ENCODE assay signal across 22 cellular contexts in genomic region chr10:4813496-4813895, GRCh38. TPM values are rescaled to one million over a fixed set of nuclear protein-coding genes. Genes with fewer than 3 reads are reported as not detected.
DNase-seq lines count a peak whose midpoint lies in the region; ATAC-seq, FAIRE-seq and TF ChIP-seq lines count a peak whose summit lies in the region.
"Had no signal": no experiment of that assay in that cellular context is flagged by ENCODE, and none has a peak within 500 bp of the region (broad histone marks: within the 10 kb centered on the region; RNA-seq: fewer than 3 reads in every experiment).

No MANE protein-coding gene starts in this region.

- POLR2A ChIA-PET in A549 (lab: Yijun Ruan, JAX) = no interaction called here
- POLR2A ChIA-PET in PC-3 (lab: Charles Lee; ENCODE audit: unreplicated experiment) = no interaction called here

- WGBS in A549 (ENCODE audit: missing lambda C conversion rate) = 65% methylated on average over 5 of the region's 5 CpGs

- H3K9ac ChIP-seq in PC-3 (ENCODE audit: low read length) = no peak overlapping the region
- H3K9ac ChIP-seq: BLaER1 treated with 17β-estradiol and CSF1 and Interleukin-3, amounts not matched to agents 10 nM and 100 nM had no signal

- ATAC-seq in A549 (no peak), PC-3 (no peak)
- ATAC-seq in activated CD4-positive, CD25-positive, alpha-beta regulatory T cell treated with anti-CD3 and anti-CD28 coated beads, Interleukin-2, amount 50 U/mL, for 24 hours = no peak
- ATAC-seq: Right ventricle myocardium inferior had no signal

- FAIRE-seq in A549 (lab: Jason Lieb, UNC) = no peak
- FAIRE-seq: A204.1, GM12892, H1 had no signal

- H3K79me2 ChIP-seq in PC-3 (ENCODE audit: low read length) = no peaks in the 10 kb centered on the region

- H3K9me3 ChIP-seq in A549 = no peaks in the 10 kb centered on the region
- H3K9me3 ChIP-seq in PC-3 (ENCODE audit: low read length) = no peaks in the 10 kb centered on the region
- H3K9me3 ChIP-seq: BLaER1 treated with 17β-estradiol and CSF1 and Interleukin-3, amounts not matched to agents 10 nM and 100 nM had no signal

- H3K9me2 ChIP-seq in PC-3 (replicated peaks; ENCODE audit: low read length) = no peaks in the 10 kb centered on the region

- H3K4me1 ChIP-seq in A549 (peaks cover 50% of the 10 kb centered on the region), PC-3 (ENCODE audit: insufficient read depth, low read length) (peaks cover 13% of the 10 kb centered on the region)

- no peak for TF ChIP-seq RAD21 in A549 (conservative IDR thresholded peaks at IDR 0.05 in 1 of 2, IDR thresholded peaks at IDR 0.05 in 1 of 2)

- TF ChIP-seq POLR2A in A549 (IDR thresholded peaks at IDR 0.05; ENCODE audit: low read length) = no peak

- TF ChIP-seq EP300 in A549 (IDR thresholded peaks at IDR 0.05) = no peak

- CTCF ChIA-PET in A549 (lab: Yijun Ruan, JAX) = interaction anchor here (0.6 to 5.1 kb wide), 15 partner anchors 12 to 1644 kb away, joined by 3 to 77 read pairs (median 10); partner anchors contain the start of gene AKR1E2
- CTCF ChIA-PET in PC-3 (lab: Charles Lee) = no interaction called here

- peak overlapping the region; percentile 79 to 83 for H3K27ac ChIP-seq in A549
- peak overlapping the region; percentile 44 for H3K27ac ChIP-seq in PC-3 (ENCODE audit: low read length)
- H3K27ac ChIP-seq: SK-N-MC had no signal

- intact Hi-C loops in PC-3 (cut with micrococcal nuclease) = no loop called here

- no peak for DNase-seq in A549 (ENCODE audit: low read depth in 1 of 2, low spot score in 1 of 2)
- DNase-seq in PC-3 = no peak
- DNase-seq in astrocyte of the hippocampus (ENCODE audit: low read depth, low spot score) = peak; percentile 12
- DNase-seq in kidney tubule cell (ENCODE audit: low spot score) = peak; percentile 36
- DNase-seq in GM13976 (ENCODE audit: low spot score) = no peak
- DNase-seq in HK-2 (ENCODE audit: unreplicated experiment) = no peak
- DNase-seq in RPMI8226 = no peak
- DNase-seq: CD8-positive, alpha-beta memory T cell; KG1; NCI-H1417 treated with DMSO at 0.1 percent for 48 hours; NCI-H187 treated with DMSO at 0.1 percent for 48 hours; NCI-H2227 treated with DMSO at 0.1 percent for 48 hours; NCI-H510A treated with DMSO at 0.1 percent for 48 hours; NCI-H774 had no signal

- TF ChIP-seq CTCF in A549 (IDR thresholded peaks at IDR 0.05) (no peak), PC-3 (conservative IDR thresholded peaks at IDR 0.05; ENCODE audit: low read depth, low read length) (no peak), GM13976 (IDR thresholded peaks at IDR 0.05; ENCODE audit: borderline replicate concordance, control extremely low read depth, extremely low read depth, insufficient read depth, missing control alignments) (no peak)

- in situ Hi-C loops in GM13976 (cut with MboI; ENCODE audit: low sequenced_read_pairs, unreplicated experiment) = no loop called here

- H3K36me3 ChIP-seq in PC-3 (ENCODE audit: low read depth, low read length) = no peaks in the 10 kb centered on the region
- H3K36me3 ChIP-seq: BLaER1 treated with 17β-estradiol and CSF1 and Interleukin-3, amounts not matched to agents 10 nM and 100 nM had no signal

- H3K4me2 ChIP-seq in A549 (peak overlapping the region; percentile 70; the same call in 2 of the 3 replicates), PC-3 (ENCODE audit: low read length) (no peak overlapping the region)

- TSS peak; percentile 26 for BruUV-seq in PC-3 (replicated peaks; lab: Mats Ljungman, UMichigan)

- no peak overlapping the region for H2AFZ ChIP-seq in PC-3 (ENCODE audit: low read length)

- H3K27me3 ChIP-seq in PC-3 (ENCODE audit: low read length) = no peaks in the 10 kb centered on the region
- H3K27me3 ChIP-seq: BLaER1 treated with 17β-estradiol and CSF1 and Interleukin-3, amounts not matched to agents 10 nM and 100 nM had no signal

- H3K4me3 ChIP-seq in A549 (no peak overlapping the region), PC-3 (ENCODE audit: low read length) (no peak overlapping the region)
- H3K4me3 ChIP-seq: BLaER1 treated with 17β-estradiol and CSF1 and Interleukin-3, amounts not matched to agents 10 nM and 100 nM; SK-N-MC had no signal

- H3F3A ChIP-seq in PC-3 (ENCODE audit: low read length, unreplicated experiment) = no peaks in the 10 kb centered on the region

- no peaks in the 10 kb centered on the region for H4K20me1 ChIP-seq in PC-3 (ENCODE audit: low read length)
- H4K20me1 ChIP-seq: BLaER1 treated with 17β-estradiol and CSF1 and Interleukin-3, amounts not matched to agents 10 nM and 100 nM had no signal

TF ChIP-seq in A549, 52 proteins besides CTCF, POLR2A, EP300 and RAD21:
- TF ChIP-seq HEYL (CRISPR knock-in tag; IDR thresholded peaks at IDR 0.05) = no peak
- no peak for TF ChIP-seq TFCP2L1 (CRISPR knock-in tag; IDR thresholded peaks at IDR 0.05)
- no peak for TF ChIP-seq BHLHE40 (IDR thresholded peaks at IDR 0.05; ENCODE audit: low read depth, low read length)
- TF ChIP-seq EHF (CRISPR knock-in tag; IDR thresholded peaks at IDR 0.05) = no peak
- TF ChIP-seq NPAS2 (CRISPR knock-in tag; IDR thresholded peaks at IDR 0.05; ENCODE audit: borderline replicate concordance) = no peak
- TF ChIP-seq PBX3 (IDR thresholded peaks at IDR 0.05) = no peak
- TF ChIP-seq RARB (CRISPR knock-in tag; IDR thresholded peaks at IDR 0.05) = no peak

RNA-seq across cellular contexts. Expression of gene AKR1E2, which starts 12.5 kb away (rescaled TPM):
- polyA plus RNA-seq in A549 (2011; rRNA removed) (17.5 and 20.0 TPM in 2 replicates), A549 (2017; fragmentation: RNase III; extraction: RNeasy Plus Mini Kit Qiagen cat#74134 plus additional on column Dnase treatment) (10.5 to 15.2 TPM (median 11.2 TPM) in 3 replicates)
- polyA plus RNA-seq in A549 (2012; cell fraction: cytosol; rRNA removed) = 12.0 and 14.8 TPM in 2 replicates
- polyA plus RNA-seq in A549 (2012; cell fraction: nucleus; rRNA removed) = 25.9 and 28.9 TPM in 2 replicates
- 139 and 226 TPM in 2 replicates for polyA minus RNA-seq in A549 (2011; rRNA and poly(A)+ RNA removed)
- 0.36 TPM in 1 of 2 replicates, not detected in the other for total RNA-seq in PC-3 (2014; rRNA removed)
- total RNA-seq: HepG2 had no signal
- polyA plus RNA-seq: CD8-positive, alpha-beta memory T cell; HepG2 had no signal

Comparison
In these comparisons a context has a peak if more than half of its experiments do, and no peak if none do; other contexts are left out.
1. DNase-seq: peak in astrocyte of the hippocampus (single experiment) and kidney tubule cell (single experiment); none in A549 (0 of 2), PC-3 (single experiment), GM13976 (single experiment), HK-2 (single experiment) and RPMI8226 (single experiment).